In genomic region chr21:25733859-25734653, GRCh38 we compare ENCODE assay signal across 8 cellular contexts. TPM values are rescaled to one million over a fixed set of nuclear protein-coding genes. Genes with fewer than 3 reads are reported as not detected.
DNase-seq lines count a peak whose midpoint lies in the region; ATAC-seq, FAIRE-seq and TF ChIP-seq lines count a peak whose summit lies in the region.

No MANE protein-coding gene starts in this region.

- ATAC-seq in GM18861 (IDR thresholded peaks at IDR 0.05; ENCODE audit: unreplicated experiment) (peak; percentile 11), HG03175 (IDR thresholded peaks at IDR 0.05; ENCODE audit: unreplicated experiment) (peak; percentile 5)

- H3K4me3 ChIP-seq in bronchial epithelial cell (ENCODE audit: low read depth, low read length): peak overlapping the region; percentile 91
- H3K4me3 ChIP-seq in kidney (ENCODE audit: low read length in 2 of 2): peak overlapping the region; percentile 90 to 99

- no peaks in the 10 kb centered on the region for H3K27me3 ChIP-seq in bronchial epithelial cell (ENCODE audit: control insufficient read depth, insufficient read depth, low read length)

- H3K27ac ChIP-seq in RWPE1: peak overlapping the region; percentile 98
- H3K27ac ChIP-seq in kidney (ENCODE audit: low read depth in 2 of 2, low read length in 2 of 2): peak overlapping the region; percentile 99 to 100

- no peaks in the 10 kb centered on the region for H3K9me3 ChIP-seq in kidney (ENCODE audit: control insufficient read depth in 1 of 2, low read length in 2 of 2)

- H3K4me1 ChIP-seq in kidney (ENCODE audit: control insufficient read depth in 1 of 2, insufficient read depth in 1 of 2, low read depth in 1 of 2, low read length in 2 of 2): peaks cover 7 to 15% of the 10 kb centered on the region in 2 donors

- H3K9ac ChIP-seq in kidney (ENCODE audit: low read length in 2 of 2): peak overlapping the region; percentile 86 to 94

- POLR2A ChIA-PET in RWPE1 (lab: Yijun Ruan, JAX; ENCODE audit: low non-redundant PET): interaction anchor here (0.6 kb wide), 1 partner anchor 24 kb away, joined by 3 read pairs; no protein-coding TSS in a partner anchor

- DNase-seq in AG20443 (ENCODE audit: low spot score) (peak; percentile 20), RWPE1 (ENCODE audit: low spot score) (no peak), bronchial epithelial cell (ENCODE audit: low read depth) (peak; percentile 18), kidney (peak; percentile 82), hippocampal formation (lab: John Stamatoyannopoulos, UW) (no peak)
- DNase-seq in stimulated activated CD4-positive, alpha-beta T cell treated with anti-CD3 and anti-CD28 coated beads, Interleukin-2, amount 100 ng/mL, for 24 hours: peak; percentile 31 to 43

- intact Hi-C loops in kidney (cut with DNase I): no loop called here

- TF ChIP-seq CTCF in RWPE1 (conservative IDR thresholded peaks at IDR 0.05; ENCODE audit: low read depth) (no peak), bronchial epithelial cell (IDR thresholded peaks at IDR 0.05; ENCODE audit: insufficient read depth, low read length, severe bottlenecking) (no peak), kidney (IDR thresholded peaks at IDR 0.05; ENCODE audit: borderline replicate concordance, extremely low read depth, insufficient read depth) (no peak)

- H3K36me3 ChIP-seq in bronchial epithelial cell (ENCODE audit: control insufficient read depth, insufficient read depth, low read length) (no peaks in the 10 kb centered on the region), kidney (ENCODE audit: control insufficient read depth in 1 of 2, insufficient read depth in 2 of 2, low read length in 2 of 2) (peaks cover 8 to 11% of the 10 kb centered on the region in 2 donors)

- FAIRE-seq in bronchial epithelial cell (lab: Jason Lieb, UNC) (no peak), kidney (lab: Jason Lieb, UNC) (no peak)

- CTCF ChIA-PET in RWPE1 (lab: Yijun Ruan, JAX): interaction anchor here (0.7 kb wide), 1 partner anchor 25 kb away, joined by 4 read pairs; no protein-coding TSS in a partner anchor

RNA-seq across cellular contexts. Expression of gene ATP5PF, which starts 0.6 kb away (rescaled TPM):
- total RNA-seq in bronchial epithelial cell (34.5 and 45.1 TPM in 2 replicates), kidney (117 TPM)
- 998 TPM for polyA plus RNA-seq in kidney (ENCODE audit: insufficient read depth, low read depth, low replicate concordance)

RNA-seq across cellular contexts. Expression of gene GABPA, which starts 0.7 kb away (rescaled TPM):
- total RNA-seq in bronchial epithelial cell (15.8 and 16.4 TPM in 2 replicates), kidney (22.5 TPM)
- 6.1 TPM for polyA plus RNA-seq in kidney (ENCODE audit: insufficient read depth, low read depth, low replicate concordance)

Comparison
In these comparisons a context has a peak if more than half of its experiments do, and no peak if none do; other contexts are left out.
1. DNase-seq: peak in AG20443 (single experiment), bronchial epithelial cell (single experiment), kidney (single experiment) and stimulated activated CD4-positive, alpha-beta T cell treated with anti-CD3 and anti-CD28 coated beads, Interleukin-2, amount 100 ng/mL, for 24 hours (2 of 2); none in RWPE1 (single experiment) and hippocampal formation (0 of 2).